In the genomic region with DNA sequence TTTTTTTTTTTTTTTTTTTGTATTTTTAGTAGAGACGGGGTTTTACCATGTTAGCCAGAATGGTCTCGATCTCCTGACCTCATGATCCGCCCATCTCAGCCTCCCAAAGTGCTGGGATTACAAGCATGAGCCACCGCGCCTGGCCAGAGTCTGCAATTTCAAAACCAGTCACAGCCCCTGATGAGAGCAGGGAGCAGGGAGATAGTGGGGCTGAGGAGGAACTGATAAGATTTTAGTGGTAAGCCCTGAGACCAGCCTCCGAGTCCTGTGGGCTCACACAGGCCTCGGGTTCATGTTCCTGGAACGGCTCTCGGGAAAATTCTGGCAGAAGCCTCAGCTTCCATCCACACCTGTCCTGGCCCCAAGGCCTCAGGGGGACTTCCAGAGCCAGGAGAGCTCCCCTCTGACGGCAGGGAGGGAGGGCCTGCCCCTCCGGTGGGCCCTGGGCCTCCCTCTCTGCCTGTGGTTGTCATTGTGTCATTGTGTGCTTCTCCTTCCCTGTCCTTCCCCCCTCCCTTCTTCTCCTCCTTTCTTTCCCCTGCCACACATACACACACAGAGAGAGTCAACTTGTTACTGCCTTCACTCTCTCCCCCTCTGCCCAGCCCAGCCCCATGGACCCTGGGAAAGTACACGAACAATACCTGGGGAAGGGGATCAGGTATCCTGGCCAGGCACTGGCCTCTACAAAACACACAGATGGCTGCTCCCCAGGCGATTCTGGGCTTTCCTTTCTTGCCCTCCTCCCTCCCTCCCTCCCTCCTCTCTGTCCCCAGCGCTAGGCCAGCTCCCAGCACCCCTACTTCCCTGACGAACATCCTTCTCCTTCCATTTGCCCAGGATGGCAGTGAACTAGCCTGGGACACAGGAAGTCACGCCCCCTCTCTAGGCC, we compare ENCODE assay signal across 16 cellular contexts.
DNase-seq lines count a peak whose midpoint lies in the region; ATAC-seq and TF ChIP-seq lines count a peak whose summit lies in the region.
"Had no signal": no experiment of that assay in that cellular context is flagged by ENCODE, and none has a peak within 500 bp of the region (broad histone marks: within the 10 kb centered on the region; RNA-seq: fewer than 3 reads in every experiment).

No MANE protein-coding gene starts in this region.

- no peaks in the 10 kb centered on the region for H3K9me2 ChIP-seq in GM23338 (ENCODE audit: insufficient read depth)

- H3K9me3 ChIP-seq in neuronal stem cell (replicated peaks in 1 of 2; ENCODE audit: control insufficient read depth in 2 of 2, insufficient read depth in 1 of 2, low read depth in 1 of 2, low read length in 2 of 2) = no peaks in the 10 kb centered on the region
- H3K9me3 ChIP-seq: suprapubic skin had no signal

- no peak for TF ChIP-seq CTCF in GM23338 (conservative IDR thresholded peaks at IDR 0.05; ENCODE audit: low read depth in 2 of 2)

- H3K4me3 Mint-ChIP-seq in GM23338 = no peak overlapping the region
- H3K4me3 Mint-ChIP-seq in stimulated activated naive B cell treated with anti-CD40 and anti-IgM and Interleukin-4, amounts not matched to agents 10 μg/mL and 1 μg/mL and 100 μg/mL, for 72 hours = no peak overlapping the region
- H3K4me3 Mint-ChIP-seq: dendritic cell treated with granulocyte-macrophage colony-stimulating factor and Interleukin-4, amounts not matched to agents 40 ng/mL and 50 ng/mL, for 4 days had no signal

- H2BK5ac ChIP-seq in neuronal stem cell (ENCODE audit: low read length) = no peak overlapping the region

- H4K91ac ChIP-seq in neuronal stem cell (ENCODE audit: low read depth, low read length, poor library complexity) = no peak overlapping the region

- no peak overlapping the region for H2BK120ac ChIP-seq in neuronal stem cell (ENCODE audit: low read depth, low read length)

- H3K27ac Mint-ChIP-seq in GM23338 = no peak overlapping the region
- no peak overlapping the region for H3K27ac Mint-ChIP-seq in stimulated activated naive B cell treated with anti-CD40 and anti-IgM and Interleukin-4, amounts not matched to agents 10 μg/mL and 1 μg/mL and 100 μg/mL, for 72 hours
- H3K27ac Mint-ChIP-seq: dendritic cell treated with granulocyte-macrophage colony-stimulating factor and Interleukin-4, amounts not matched to agents 40 ng/mL and 50 ng/mL, for 4 days had no signal

- H3K79me1 ChIP-seq in neuronal stem cell (ENCODE audit: low read depth, low read length) = no peaks in the 10 kb centered on the region

- H3K23ac ChIP-seq in neuronal stem cell (ENCODE audit: low read depth, low read length, poor library complexity) = no peak overlapping the region

- H2BK15ac ChIP-seq in neuronal stem cell (ENCODE audit: low read length) = no peak overlapping the region

- no peak overlapping the region for H3K14ac ChIP-seq in neuronal stem cell (ENCODE audit: low read length)

- no peaks in the 10 kb centered on the region for H3F3A ChIP-seq in GM23338 (replicated peaks; ENCODE audit: low read depth)

- H2AK5ac ChIP-seq in neuronal stem cell (ENCODE audit: low read depth, low read length) = no peak overlapping the region

- no peaks in the 10 kb centered on the region for H4K20me1 ChIP-seq in GM23338 (replicated peaks; ENCODE audit: insufficient read depth)

- H3K36me3 Mint-ChIP-seq in GM23338 (ENCODE audit: low read depth) = no peaks in the 10 kb centered on the region
- no peaks in the 10 kb centered on the region for H3K36me3 Mint-ChIP-seq in stimulated activated naive B cell treated with anti-CD40 and anti-IgM and Interleukin-4, amounts not matched to agents 10 μg/mL and 1 μg/mL and 100 μg/mL, for 72 hours

- H3K18ac ChIP-seq in neuronal stem cell (ENCODE audit: low read length) = peak overlapping the region; percentile 73

- no peak overlapping the region for H3K4me3 ChIP-seq in GM23338
- H3K4me3 ChIP-seq in neuronal stem cell (ENCODE audit: low read length in 2 of 2) = no peak overlapping the region
- H3K4me3 ChIP-seq: suprapubic skin had no signal

- H2AFZ ChIP-seq in GM23338 (peak overlapping the region; percentile 72; the same call in 1 of the 2 replicates), neuronal stem cell (ENCODE audit: low read length) (peak overlapping the region; percentile 16)

- H3K9me3 Mint-ChIP-seq in GM23338 = no peaks in the 10 kb centered on the region
- H3K9me3 Mint-ChIP-seq in stimulated activated naive B cell treated with anti-CD40 and anti-IgM and Interleukin-4, amounts not matched to agents 10 μg/mL and 1 μg/mL and 100 μg/mL, for 72 hours = no peaks in the 10 kb centered on the region
- H3K9me3 Mint-ChIP-seq: dendritic cell treated with granulocyte-macrophage colony-stimulating factor and Interleukin-4, amounts not matched to agents 40 ng/mL and 50 ng/mL, for 4 days had no signal

- peaks cover 24% of the 10 kb centered on the region for H3K4me1 Mint-ChIP-seq in GM23338
- H3K4me1 Mint-ChIP-seq in stimulated activated naive B cell treated with anti-CD40 and anti-IgM and Interleukin-4, amounts not matched to agents 10 μg/mL and 1 μg/mL and 100 μg/mL, for 72 hours = peaks cover 26 to 43% of the 10 kb centered on the region in 2 donors

- H3K27me3 ChIP-seq in GM23338 (ENCODE audit: insufficient read depth) = no peaks in the 10 kb centered on the region
- peaks cover 0 to 10% (median 0%) of the 10 kb centered on the region in 3 experiments for H3K27me3 ChIP-seq in neuronal stem cell (ENCODE audit: control insufficient read depth in 3 of 3, insufficient read depth in 3 of 3, low read depth in 1 of 3, low read length in 3 of 3)
- H3K27me3 ChIP-seq: suprapubic skin had no signal

- no peak for DNase-seq in GM23338 (ENCODE audit: low spot score)
- DNase-seq in NCI-H69 (lab: John Stamatoyannopoulos, UW) = peak; percentile 17
- peak; percentile 89 for DNase-seq in cerebellar cortex (ENCODE audit: low spot score)
- DNase-seq in neuronal stem cell (ENCODE audit: low spot score) = no peak
- no peak for DNase-seq in KG1 (lab: John Stamatoyannopoulos, UW)
- no peak for DNase-seq in stimulated activated naive B cell treated with anti-CD40 and anti-IgM and Interleukin-4, amounts not matched to agents 10 μg/mL and 1 μg/mL and 100 μg/mL, for 72 hours
- no peak for DNase-seq in SW 1271 (lab: John Stamatoyannopoulos, UW)
- DNase-seq: activated CD4-positive, CD25-positive, alpha-beta regulatory T cell treated with anti-CD3 and anti-CD28 coated beads, Interleukin-2, amount 50 U/mL, for 72 hours; activated naive CD4-positive, alpha-beta T cell treated with Interleukin-2 at 50 U/mL for 16 hours; midbrain; NCI-H1092; NCI-H2107; occipital lobe had no signal

- H3K27me3 Mint-ChIP-seq in GM23338 (ENCODE audit: insufficient read depth, low read depth, poor library complexity) = peaks cover 4% of the 10 kb centered on the region
- H3K27me3 Mint-ChIP-seq in stimulated activated naive B cell treated with anti-CD40 and anti-IgM and Interleukin-4, amounts not matched to agents 10 μg/mL and 1 μg/mL and 100 μg/mL, for 72 hours = peaks cover 14 to 16% of the 10 kb centered on the region in 2 donors

- H3K4me1 ChIP-seq in GM23338 (ENCODE audit: insufficient read depth) = no peaks in the 10 kb centered on the region; the same call in 1 of the 2 replicates
- H3K4me1 ChIP-seq in neuronal stem cell (ENCODE audit: control insufficient read depth in 2 of 2, insufficient read depth in 1 of 2, low read depth in 1 of 2, low read length in 2 of 2) = peaks cover 10 to 14% of the 10 kb centered on the region in 2 donors
- H3K4me1 ChIP-seq: suprapubic skin had no signal

- H3K79me2 ChIP-seq in GM23338 (replicated peaks; ENCODE audit: insufficient read depth) = no peaks in the 10 kb centered on the region

- H3K4ac ChIP-seq in neuronal stem cell (ENCODE audit: low read length) = no peak overlapping the region

- no peak overlapping the region for H4K8ac ChIP-seq in neuronal stem cell (ENCODE audit: low read depth, low read length)

- WGBS in neuronal stem cell (ENCODE audit: extremely low coverage in 2 of 2, insufficient read length in 2 of 2, insufficient replicate concordance in 1 of 2), 2 donors = no CpG with 5 or more reads among the region's 16 CpGs

- H3K4me2 ChIP-seq in GM23338 (no peak overlapping the region), neuronal stem cell (ENCODE audit: insufficient read depth, low read length, poor library complexity, severe bottlenecking) (no peak overlapping the region)

- peak; percentile 51 for ATAC-seq in GM23338
- no peak for ATAC-seq in stimulated activated naive B cell treated with anti-CD40 and anti-IgM and Interleukin-4, amounts not matched to agents 10 μg/mL and 1 μg/mL and 100 μg/mL, for 72 hours (replicated peaks)

- no peak overlapping the region for H2BK12ac ChIP-seq in neuronal stem cell (ENCODE audit: low read length)

- no peak overlapping the region for H3K9ac ChIP-seq in neuronal stem cell (ENCODE audit: low read depth, low read length, poor library complexity)

- no peak overlapping the region for H3K27ac ChIP-seq in GM23338 (ENCODE audit: low read depth)
- no peak overlapping the region for H3K27ac ChIP-seq in neuronal stem cell (replicated peaks; ENCODE audit: low read length)
- H3K27ac ChIP-seq: epithelial cell of prostate, suprapubic skin had no signal

- H3K36me3 ChIP-seq in GM23338 (ENCODE audit: insufficient read depth) (no peaks in the 10 kb centered on the region), neuronal stem cell (replicated peaks in 1 of 2; ENCODE audit: control insufficient read depth in 2 of 2, insufficient read depth in 2 of 2, low read length in 2 of 2) (no peaks in the 10 kb centered on the region)
- H3K36me3 ChIP-seq: suprapubic skin had no signal

TF ChIP-seq in GM23338, 12 proteins besides CTCF, POLR2A, EP300 and RAD21 (continues in another document):
- TF ChIP-seq EZH2phosphoT487 (IDR thresholded peaks at IDR 0.05; ENCODE audit: unreplicated experiment) = no peak

Comparison
In these comparisons a context has a peak if more than half of its experiments do, and no peak if none do; other contexts are left out.
1. DNase-seq: peak in NCI-H69 (single experiment) and cerebellar cortex (single experiment); none in GM23338 (single experiment), neuronal stem cell (single experiment), KG1 (single experiment), stimulated activated naive B cell treated with anti-CD40 and anti-IgM and Interleukin-4, amounts not matched to agents 10 μg/mL and 1 μg/mL and 100 μg/mL, for 72 hours (single experiment) and SW 1271 (0 of 2).